Comparison of ENCODE assay signal across 8 cellular contexts in the genomic region with DNA sequence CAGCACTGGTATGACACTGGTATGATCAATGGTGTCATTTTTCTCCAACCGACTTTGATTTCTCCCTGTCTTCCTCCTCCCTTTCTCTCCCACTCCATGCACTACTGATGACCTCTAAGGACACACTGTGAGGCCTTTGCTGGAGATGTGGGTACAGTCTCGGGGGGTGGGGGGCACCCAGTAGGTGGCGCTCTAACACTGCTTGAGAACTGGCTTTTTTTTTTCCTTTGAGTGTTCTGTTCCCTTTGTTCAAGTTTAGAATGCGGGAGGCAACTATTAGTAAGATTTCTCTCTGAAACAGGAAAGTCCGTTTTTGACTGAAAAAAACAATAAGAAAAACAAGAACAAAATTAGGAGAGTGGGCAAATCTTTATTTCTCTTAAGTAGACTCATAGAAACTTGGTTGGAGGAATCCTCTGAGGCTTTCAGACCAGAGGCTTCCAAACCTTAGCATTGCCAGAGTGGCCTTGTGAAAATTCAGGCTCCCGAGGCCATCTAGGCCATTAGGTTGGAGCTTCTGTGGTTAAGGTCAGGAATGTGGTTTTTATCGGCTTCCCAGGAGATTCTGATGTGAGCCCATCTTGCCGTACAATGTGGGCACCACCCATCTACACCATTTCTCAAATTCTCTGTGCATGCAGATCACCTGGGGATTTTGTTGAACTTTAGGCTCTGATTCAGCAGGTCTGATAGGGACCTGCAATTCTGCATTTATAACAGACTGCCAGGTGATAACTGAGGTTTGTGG. TPM values are rescaled to one million over a fixed set of nuclear protein-coding genes. Genes with fewer than 3 reads are reported as not detected.
DNase-seq lines count a peak whose midpoint lies in the region; ATAC-seq and TF ChIP-seq lines count a peak whose summit lies in the region.

No MANE protein-coding gene starts in this region.

- no peaks in the 10 kb centered on the region for H3K27me3 ChIP-seq in naive thymus-derived CD4-positive, alpha-beta T cell (ENCODE audit: control insufficient read depth in 2 of 2, insufficient read depth in 2 of 2, low read length in 2 of 2)

- no peak overlapping the region for H3K27ac ChIP-seq in naive thymus-derived CD4-positive, alpha-beta T cell (ENCODE audit: low read depth, low read length)

- peak; percentile 66 for ATAC-seq in HG03354 (IDR thresholded peaks at IDR 0.05; ENCODE audit: poor library complexity, severe bottlenecking, unreplicated experiment)
- ATAC-seq in naive thymus-derived CD4-positive, alpha-beta T cell: peak; percentile 65

- H3K4me3 ChIP-seq in GM12865 (ENCODE audit: low read depth, low read length): no peak overlapping the region
- no peak overlapping the region for H3K4me3 ChIP-seq in naive thymus-derived CD4-positive, alpha-beta T cell (ENCODE audit: low read length)

- peak overlapping the region in 1 of 9 donors; percentile 74 for H3K27ac Mint-ChIP-seq in naive thymus-derived CD4-positive, alpha-beta T cell

- H3K4me1 Mint-ChIP-seq in naive thymus-derived CD4-positive, alpha-beta T cell: peaks cover 10 to 52% (median 20%) of the 10 kb centered on the region in 7 donors

- H3K36me3 Mint-ChIP-seq in naive thymus-derived CD4-positive, alpha-beta T cell: peaks cover 0 to 39% (median 17%) of the 10 kb centered on the region in 5 donors

- DNase-seq in AG08395 (ENCODE audit: low spot score): peak; percentile 79
- DNase-seq in GM12865 (ENCODE audit: low read depth): peak; percentile 49
- DNase-seq in SKM-1 treated with dmso at 0.1 percent for 144 hours (lab: John Stamatoyannopoulos, UW; ENCODE audit: unreplicated experiment): peak; percentile 40
- peak; percentile 69 for DNase-seq in dermis blood vessel endothelial cell
- DNase-seq in naive thymus-derived CD4-positive, alpha-beta T cell: no peak
- DNase-seq in NCI-H1048 (lab: John Stamatoyannopoulos, UW): no peak
- no peak for DNase-seq in middle frontal gyrus (ENCODE audit: extremely low spot score, low spot score)

- no peaks in the 10 kb centered on the region for H3K27me3 Mint-ChIP-seq in naive thymus-derived CD4-positive, alpha-beta T cell

- peaks cover 0 to 5% (median 0%) of the 10 kb centered on the region in 11 donors for H3K9me3 Mint-ChIP-seq in naive thymus-derived CD4-positive, alpha-beta T cell

- H3K36me3 ChIP-seq in naive thymus-derived CD4-positive, alpha-beta T cell (ENCODE audit: control insufficient read depth in 2 of 3, insufficient read depth in 3 of 3, low read length in 3 of 3): peaks cover 0 to 4% (median 0%) of the 10 kb centered on the region in 3 experiments

- CTCF ChIA-PET in naive thymus-derived CD4-positive, alpha-beta T cell (lab: Charles Lee): no interaction called here

- H3K4me1 ChIP-seq in naive thymus-derived CD4-positive, alpha-beta T cell (ENCODE audit: control insufficient read depth in 2 of 2, insufficient read depth in 2 of 2, low read length in 2 of 2): no peaks in the 10 kb centered on the region

- H3K9me3 ChIP-seq in naive thymus-derived CD4-positive, alpha-beta T cell (ENCODE audit: control insufficient read depth in 2 of 3, low read length in 3 of 3): no peaks in the 10 kb centered on the region

- TF ChIP-seq CTCF in GM12865 (IDR thresholded peaks at IDR 0.05; ENCODE audit: insufficient read depth, low read depth, low read length, missing control alignments): peak; percentile 75

- intact Hi-C loops in naive thymus-derived CD4-positive, alpha-beta T cell (cut with micrococcal nuclease): loop anchor here (2.0 kb wide), 1 partner anchor 333 kb away; no protein-coding TSS in a partner anchor

- POLR2A ChIA-PET in naive thymus-derived CD4-positive, alpha-beta T cell (lab: Charles Lee): no interaction called here

- no peak overlapping the region for H3K4me3 Mint-ChIP-seq in naive thymus-derived CD4-positive, alpha-beta T cell

RNA-seq across cellular contexts. Expression of a gene that starts 43.2 kb away (rescaled TPM):
- 24.8 and 27.4 TPM in 2 replicates for total RNA-seq in dermis blood vessel endothelial cell
- total RNA-seq in naive thymus-derived CD4-positive, alpha-beta T cell: 10 to 100 TPM in 1 of 5 experiments, 1 to 10 TPM in 4; 5.6 to 14.8 (median 6.1) TPM
- polyA plus RNA-seq in naive thymus-derived CD4-positive, alpha-beta T cell: 1 to 10 TPM; 3.9 to 5.8 TPM

Comparison
In these comparisons a context has a peak if more than half of its experiments do, and no peak if none do; other contexts are left out.
1. DNase-seq: peak in AG08395 (single experiment), GM12865 (single experiment), SKM-1 treated with dmso at 0.1 percent for 144 hours (single experiment) and dermis blood vessel endothelial cell (single experiment); none in naive thymus-derived CD4-positive, alpha-beta T cell (0 of 9), NCI-H1048 (single experiment) and middle frontal gyrus (single experiment).